Comparison of ENCODE assay signal across 8 cellular contexts in the genomic region with DNA sequence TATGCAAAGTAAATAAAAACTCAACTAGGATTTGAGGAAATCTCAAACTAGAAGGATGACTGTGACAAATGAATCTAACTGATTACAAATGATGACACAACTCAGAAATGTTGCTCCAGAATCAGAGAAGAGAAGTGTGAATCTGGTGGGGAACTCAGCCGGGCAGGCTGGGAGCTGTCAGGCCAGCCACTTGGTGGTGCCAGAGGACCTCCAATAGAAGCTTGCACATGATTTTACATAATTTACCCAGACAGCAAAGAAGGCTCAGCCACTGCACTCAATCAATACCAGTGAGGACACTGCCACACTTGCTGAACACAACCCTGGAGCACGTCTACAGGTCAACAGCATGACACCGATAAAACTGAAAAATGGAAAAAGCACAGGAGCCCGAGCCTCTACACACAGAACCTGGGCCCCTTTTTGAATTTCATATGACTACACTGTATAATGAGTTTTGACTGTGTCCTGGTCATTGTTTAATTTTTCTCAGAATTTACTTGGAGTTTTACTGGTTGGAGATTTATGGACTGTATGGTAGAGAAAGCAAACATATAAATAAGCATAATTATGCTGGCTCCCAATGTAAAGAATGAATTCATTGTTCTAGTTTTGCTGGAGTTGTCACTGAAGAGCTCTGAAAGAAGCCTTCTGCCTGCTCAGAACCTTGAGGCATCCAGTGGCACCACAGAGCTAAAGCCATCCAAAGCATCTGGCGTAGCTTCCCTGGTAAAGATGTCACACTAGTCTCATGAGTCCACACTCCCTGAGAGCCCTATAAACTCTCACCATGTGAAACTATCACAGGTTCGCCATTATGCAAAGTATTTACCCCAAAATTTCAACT.
A peak's percentile ranks its signal among the peaks of the same experiment; 100 is the strongest.
DNase-seq lines count a peak whose midpoint lies in the region; ATAC-seq, FAIRE-seq and TF ChIP-seq lines count a peak whose summit lies in the region.

No MANE protein-coding gene starts in this region.

- peak overlapping the region; percentile 67 for H3K4me2 ChIP-seq in osteoblast (ENCODE audit: insufficient read depth, low read length)

- TF ChIP-seq CTCF in HL-60 (IDR thresholded peaks at IDR 0.05; ENCODE audit: insufficient read depth, low read length) (peak; percentile 90), osteoblast (IDR thresholded peaks at IDR 0.05; ENCODE audit: extremely low read depth, low read depth, low read length) (peak; percentile 99)

- H4K20me1 ChIP-seq in osteoblast (ENCODE audit: insufficient read depth, low read length), result no peaks in the 10 kb centered on the region

- H3K4me1 ChIP-seq in CD4-positive, CD25-positive, alpha-beta regulatory T cell (ENCODE audit: control insufficient read depth, insufficient read depth, low read length, poor library complexity, severe bottlenecking), result no peaks in the 10 kb centered on the region
- H3K4me1 ChIP-seq in NT2/D1 (ENCODE audit: insufficient read depth, insufficient read length) (no peaks in the 10 kb centered on the region), osteoblast (ENCODE audit: insufficient read depth, low read length) (peaks cover 12% of the 10 kb centered on the region)

- no peak overlapping the region for H3K27ac ChIP-seq in CD4-positive, CD25-positive, alpha-beta regulatory T cell (ENCODE audit: insufficient read depth, low read length, poor library complexity, severe bottlenecking)
- H3K27ac ChIP-seq in HL-60 (replicated peaks) (no peak overlapping the region), osteoblast (ENCODE audit: low read depth, low read length) (peak overlapping the region; percentile 75)

- H3K79me2 ChIP-seq in osteoblast (ENCODE audit: insufficient read depth, low read length), result no peaks in the 10 kb centered on the region

- ATAC-seq in CD4-positive, CD25-positive, alpha-beta regulatory T cell (ENCODE audit: low read depth in 2 of 2), result peak in 1 of 2 donors; percentile 43
- ATAC-seq in HG03025 (IDR thresholded peaks at IDR 0.05; ENCODE audit: low FRiP score, unreplicated experiment), result no peak

- peak overlapping the region; percentile 71 for H2AFZ ChIP-seq in osteoblast (ENCODE audit: low read length)

- H3K9ac ChIP-seq in NT2/D1 (ENCODE audit: insufficient read length, low read depth), result no peak overlapping the region

- peaks cover 0 to 1% (median 0%) of the 10 kb centered on the region in 7 donors for H3K9me3 Mint-ChIP-seq in CD4-positive, CD25-positive, alpha-beta regulatory T cell

- no peaks in the 10 kb centered on the region for H3K4me1 Mint-ChIP-seq in CD4-positive, CD25-positive, alpha-beta regulatory T cell

- DNase-seq in CD4-positive, CD25-positive, alpha-beta regulatory T cell, result peak; percentile 12 to 39 (median 16)
- DNase-seq in GM19239 (ENCODE audit: insufficient read length, low spot score) (peak; percentile 36), HL-60 (ENCODE audit: low read depth in 1 of 2, low spot score in 1 of 2) (peak; percentile 35 to 63), NT2/D1 (ENCODE audit: low read depth, low spot score) (peak; percentile 28), germinal center (ENCODE audit: low spot score) (peak; percentile 22), osteoblast (ENCODE audit: insufficient read length, low spot score, missing footprints) (peak; percentile 89)
- peak; percentile 7 for DNase-seq in activated effector memory CD4-positive, alpha-beta T cell treated with Interleukin-2 at 50 U/mL for 16 hours

- H3K36me3 ChIP-seq in CD4-positive, CD25-positive, alpha-beta regulatory T cell (ENCODE audit: control insufficient read depth, insufficient read depth, low read length), result no peaks in the 10 kb centered on the region
- no peaks in the 10 kb centered on the region for H3K36me3 ChIP-seq in NT2/D1 (ENCODE audit: insufficient read depth, insufficient read length, low read length)
- no peaks in the 10 kb centered on the region for H3K36me3 ChIP-seq in osteoblast (ENCODE audit: insufficient read depth, low read length)

- peaks cover 3% of the 10 kb centered on the region for H3K27me3 ChIP-seq in CD4-positive, CD25-positive, alpha-beta regulatory T cell (ENCODE audit: control insufficient read depth, insufficient read depth, low read length)
- peaks cover 2% of the 10 kb centered on the region for H3K27me3 ChIP-seq in HL-60 (ENCODE audit: insufficient read depth, poor library complexity, severe bottlenecking)
- H3K27me3 ChIP-seq in NT2/D1 (ENCODE audit: insufficient read depth, insufficient read length), result no peaks in the 10 kb centered on the region
- H3K27me3 ChIP-seq in osteoblast (ENCODE audit: insufficient read depth, low read length), result no peaks in the 10 kb centered on the region

- H3K4me3 Mint-ChIP-seq in CD4-positive, CD25-positive, alpha-beta regulatory T cell, result no peak overlapping the region

- no peak overlapping the region for H3K27ac Mint-ChIP-seq in CD4-positive, CD25-positive, alpha-beta regulatory T cell

- no peaks in the 10 kb centered on the region for H3K36me3 Mint-ChIP-seq in CD4-positive, CD25-positive, alpha-beta regulatory T cell

- no peaks in the 10 kb centered on the region for H3K9me3 ChIP-seq in CD4-positive, CD25-positive, alpha-beta regulatory T cell (ENCODE audit: control insufficient read depth in 2 of 2, low read length in 2 of 2)
- no peaks in the 10 kb centered on the region for H3K9me3 ChIP-seq in NT2/D1 (ENCODE audit: insufficient read depth, low read length)
- H3K9me3 ChIP-seq in osteoblast (ENCODE audit: low read depth, low read length), result no peaks in the 10 kb centered on the region

- peaks cover 10% of the 10 kb centered on the region for H3K27me3 Mint-ChIP-seq in CD4-positive, CD25-positive, alpha-beta regulatory T cell

- H3K4me3 ChIP-seq in CD4-positive, CD25-positive, alpha-beta regulatory T cell (ENCODE audit: low read depth, low read length), result no peak overlapping the region
- no peak overlapping the region for H3K4me3 ChIP-seq in HL-60 (replicated peaks; ENCODE audit: insufficient read depth, low read length)
- H3K4me3 ChIP-seq in NT2/D1 (ENCODE audit: insufficient read length, low read depth), result no peak overlapping the region
- peak overlapping the region; percentile 16 for H3K4me3 ChIP-seq in osteoblast (ENCODE audit: insufficient read depth, low read length)

- peak; percentile 81 for FAIRE-seq in GM19239 (lab: Jason Lieb, UNC)

Comparison
In these comparisons a context has a peak if more than half of its experiments do, and no peak if none do; other contexts are left out.
1. DNase-seq: peak in every context shown above with its lines; median percentile 89 in osteoblast; 49 in HL-60; 36 in GM19239; 28 in NT2/D1; 22 in germinal center; 16 in CD4-positive, CD25-positive, alpha-beta regulatory T cell; 7 in activated effector memory CD4-positive, alpha-beta T cell treated with Interleukin-2 at 50 U/mL for 16 hours.